In the genomic region with DNA sequence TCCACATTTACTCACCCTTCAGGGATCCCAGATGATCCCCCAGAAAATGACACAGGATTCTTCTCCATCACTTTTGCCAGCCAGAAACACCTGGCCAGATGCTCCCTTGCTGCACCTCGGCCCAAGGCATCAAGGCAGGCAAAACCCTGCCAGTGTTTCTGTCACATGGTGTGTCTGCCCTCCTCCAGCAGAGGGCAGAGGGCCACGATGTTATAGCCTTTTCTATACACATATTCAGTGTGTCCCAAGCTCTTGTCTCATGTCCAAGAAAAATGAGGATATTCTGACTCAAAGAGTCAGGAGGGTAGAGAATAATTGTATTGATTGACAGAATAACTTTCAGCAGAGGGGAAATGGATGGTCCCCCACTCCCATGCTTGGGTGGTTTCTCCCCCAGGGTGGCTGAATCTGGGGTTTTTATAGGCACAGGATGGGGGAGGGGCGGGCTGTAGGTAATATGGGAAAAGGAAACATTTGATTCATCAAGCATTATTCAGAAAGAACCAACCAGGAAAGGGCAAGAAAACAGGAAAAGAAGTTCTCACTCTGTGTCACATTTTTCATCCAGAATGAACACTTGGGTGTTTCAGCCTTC, we compare ENCODE assay signal across 21 cellular contexts.
DNase-seq lines count a peak whose midpoint lies in the region; ATAC-seq and TF ChIP-seq lines count a peak whose summit lies in the region.
"Had no signal": no experiment of that assay in that cellular context is flagged by ENCODE, and none has a peak within 500 bp of the region (broad histone marks: within the 10 kb centered on the region; RNA-seq: fewer than 3 reads in every experiment).

No MANE protein-coding gene starts in this region.

- H3K9me3 ChIP-seq in A673 (ENCODE audit: low read depth, low read length, poor library complexity, severe bottlenecking) (no peaks in the 10 kb centered on the region), NT2/D1 (ENCODE audit: insufficient read depth, low read length) (peaks cover 10% of the 10 kb centered on the region; the same call in 1 of the 2 replicates)
- H3K9me3 ChIP-seq: Peyer's patch had no signal

- CTCF ChIA-PET in A673 (lab: Charles Lee), result no interaction called here

- intact Hi-C loops in A673 (cut with micrococcal nuclease; ENCODE audit: unreplicated experiment), result no loop called here

- no peaks in the 10 kb centered on the region for H3K4me1 ChIP-seq in A673 (ENCODE audit: insufficient read depth, low read length, poor library complexity, severe bottlenecking)
- no peaks in the 10 kb centered on the region for H3K4me1 ChIP-seq in NT2/D1 (ENCODE audit: insufficient read depth, insufficient read length)
- H3K4me1 ChIP-seq: BLaER1, Peyer's patch, sigmoid colon had no signal

- DNase-seq in A673 (ENCODE audit: low spot score) (peak; percentile 4), NT2/D1 (ENCODE audit: low read depth, low spot score) (peak; percentile 1), epithelial cell of prostate (ENCODE audit: low read depth, low spot score) (no peak), NCI-H345 treated with DMSO at 0.1 percent for 48 hours (lab: John Stamatoyannopoulos, UW; ENCODE audit: unreplicated experiment) (no peak), putamen (ENCODE audit: low spot score) (no peak), D341Med (ENCODE audit: low spot score) (no peak)
- DNase-seq: activated CD4-positive, alpha-beta T cell treated with anti-CD3 and anti-CD28 coated beads, Interleukin-2, amount 50 U/mL, for 48 hours; activated gamma-delta T cell treated with Interleukin-2 at 50 U/mL for 16 hours; effector memory CD8-positive, alpha-beta T cell; GDM1; head of caudate nucleus; NCI-H2029; Peyer's patch; sigmoid colon; stimulated activated naive CD8-positive, alpha-beta T cell treated with anti-CD3 and anti-CD28 coated beads, Interleukin-15, Interleukin-2, amounts not matched to agents 100 U/mL and 50 U/mL, for 24 hours had no signal

- BruUV-seq in A673 (replicated peaks; lab: Mats Ljungman, UMichigan), result no TSS peak

- no peak overlapping the region for H3K27ac ChIP-seq in A673 (ENCODE audit: low read depth, low read length, poor library complexity, severe bottlenecking)
- peak overlapping the region; percentile 87 for H3K27ac ChIP-seq in epithelial cell of prostate
- H3K27ac ChIP-seq: BLaER1, Peyer's patch, sigmoid colon had no signal

- H3K27me3 ChIP-seq in A673 (replicated peaks; ENCODE audit: insufficient read depth, low read depth, low read length, poor library complexity) (no peaks in the 10 kb centered on the region), NT2/D1 (ENCODE audit: insufficient read depth, insufficient read length) (no peaks in the 10 kb centered on the region)
- H3K27me3 ChIP-seq: BLaER1, Peyer's patch, sigmoid colon had no signal

- no peak for TF ChIP-seq CTCF in A673 (conservative IDR thresholded peaks at IDR 0.05; ENCODE audit: low read depth, low read length)
- peak; percentile 27; the same call in 2 of the 3 replicates for TF ChIP-seq CTCF in GM12872 (IDR thresholded peaks at IDR 0.05; ENCODE audit: insufficient read depth, low read depth, low read length)

- no peak overlapping the region for H3K9ac ChIP-seq in NT2/D1 (ENCODE audit: insufficient read length, low read depth)
- H3K9ac ChIP-seq: BLaER1 had no signal

- H3K36me3 ChIP-seq in A673 (ENCODE audit: insufficient read depth, low read length, poor library complexity, severe bottlenecking), result no peaks in the 10 kb centered on the region
- H3K36me3 ChIP-seq in NT2/D1 (ENCODE audit: insufficient read depth, insufficient read length, low read length), result no peaks in the 10 kb centered on the region
- H3K36me3 ChIP-seq: BLaER1, Peyer's patch, sigmoid colon had no signal

- POLR2A ChIA-PET in A673 (lab: Charles Lee; ENCODE audit: low non-redundant PET), result no interaction called here

- ATAC-seq in HG03095 (IDR thresholded peaks at IDR 0.05; ENCODE audit: unreplicated experiment), result no peak
- ATAC-seq: effector memory CD8-positive, alpha-beta T cell; HepG2; left lobe of liver; natural killer cell treated with Interleukin-12 subunit alpha and Interleukin-12 subunit beta and Interleukin-15 and Interleukin-18, amount 100 ng/mL, for 72 hours; stimulated activated naive CD8-positive, alpha-beta T cell treated with anti-CD3 and anti-CD28 coated beads, Interleukin-15, Interleukin-2, amounts not matched to agents 100 U/mL and 50 U/mL, for 24 hours had no signal

- H3K4me3 ChIP-seq in A673 (ENCODE audit: low read depth, low read length, poor library complexity, severe bottlenecking) (no peak overlapping the region), NT2/D1 (ENCODE audit: insufficient read length, low read depth) (no peak overlapping the region)
- H3K4me3 ChIP-seq: BLaER1, Peyer's patch, sigmoid colon had no signal

Comparison
In these comparisons a context has a peak if more than half of its experiments do, and no peak if none do; other contexts are left out.
1. DNase-seq: peak in A673 (single experiment) and NT2/D1 (single experiment); none in epithelial cell of prostate (single experiment), NCI-H345 treated with DMSO at 0.1 percent for 48 hours (single experiment), putamen (single experiment) and D341Med (single experiment).